Comparison of ENCODE assay signal across 13 cellular contexts in genomic region chr9:95078934-95079333, GRCh38.
A peak's percentile ranks its signal among the peaks of the same experiment; 100 is the strongest.
DNase-seq lines count a peak whose midpoint lies in the region; TF ChIP-seq lines count a peak whose summit lies in the region.
"Had no signal": no experiment of that assay in that cellular context is flagged by ENCODE, and none has a peak within 500 bp of the region (broad histone marks: within the 10 kb centered on the region; RNA-seq: fewer than 3 reads in every experiment).

No MANE protein-coding gene starts in this region.

- H3K4me1 Mint-ChIP-seq in mesothelial cell of epicardium = peaks cover 28% of the 10 kb centered on the region

- H3K4me1 ChIP-seq in NT2/D1 (ENCODE audit: insufficient read depth, insufficient read length) (peaks cover 20% of the 10 kb centered on the region), esophagus muscularis mucosa (peaks cover 93 to 100% (median 99%) of the 10 kb centered on the region in 4 donors), thyroid gland (peaks cover 41 to 54% of the 10 kb centered on the region in 2 donors)

- H3K36me3 ChIP-seq in NT2/D1 (ENCODE audit: insufficient read depth, insufficient read length, low read length) (peaks cover 48% of the 10 kb centered on the region), esophagus muscularis mucosa (peaks cover 22 to 53% (median 49%) of the 10 kb centered on the region in 4 donors), thyroid gland (peaks cover 28 to 34% of the 10 kb centered on the region in 2 donors)

- H3K27ac ChIP-seq in esophagus muscularis mucosa (replicated peaks in 1 of 4) (peak overlapping the region; percentile 86 to 95 (median 86)), thyroid gland (peak overlapping the region in 2 of 3 donors; percentile 39 to 59)

- H3K9me3 Mint-ChIP-seq in mesothelial cell of epicardium = no peaks in the 10 kb centered on the region
- H3K9me3 Mint-ChIP-seq: activated T-cell treated with anti-CD3 and anti-CD28 coated beads, Interleukin-2, amount 50 U/mL, for 72 hours; stimulated activated naive CD8-positive, alpha-beta T cell treated with anti-CD3 and anti-CD28 coated beads, Interleukin-15, Interleukin-2, amounts not matched to agents 100 ng/mL and 50 ng/mL, for 24 hours had no signal

- H3K27ac Mint-ChIP-seq in mesothelial cell of epicardium = peak overlapping the region; percentile 79
- H3K27ac Mint-ChIP-seq: activated T-cell treated with anti-CD3 and anti-CD28 coated beads, Interleukin-2, amount 50 U/mL, for 72 hours; stimulated activated naive CD8-positive, alpha-beta T cell treated with anti-CD3 and anti-CD28 coated beads, Interleukin-15, Interleukin-2, amounts not matched to agents 100 ng/mL and 50 ng/mL, for 24 hours had no signal

- no peaks in the 10 kb centered on the region for H3K9me3 ChIP-seq in NT2/D1 (ENCODE audit: insufficient read depth, low read length)
- H3K9me3 ChIP-seq in esophagus muscularis mucosa = no peaks in the 10 kb centered on the region
- no peaks in the 10 kb centered on the region for H3K9me3 ChIP-seq in thyroid gland

- no peaks in the 10 kb centered on the region for H3K27me3 Mint-ChIP-seq in mesothelial cell of epicardium (ENCODE audit: low read depth)
- H3K27me3 Mint-ChIP-seq: stimulated activated naive CD8-positive, alpha-beta T cell treated with anti-CD3 and anti-CD28 coated beads, Interleukin-15, Interleukin-2, amounts not matched to agents 100 ng/mL and 50 ng/mL, for 24 hours had no signal

- no peak for TF ChIP-seq POLR2A in esophagus muscularis mucosa (IDR thresholded peaks at IDR 0.05; ENCODE audit: low read depth)
- TF ChIP-seq POLR2A in thyroid gland (IDR thresholded peaks at IDR 0.05) = no peak

- WGBS in esophagus muscularis mucosa = 25% methylated on average over 3 of the region's 6 CpGs
- 22 to 38% methylated on average over 6 of the region's 6 CpGs for WGBS in thyroid gland, 2 donors

- H3K27me3 ChIP-seq in NT2/D1 (ENCODE audit: insufficient read depth, insufficient read length) (no peaks in the 10 kb centered on the region), esophagus muscularis mucosa (no peaks in the 10 kb centered on the region), thyroid gland (no peaks in the 10 kb centered on the region)

- intact Hi-C loops in esophagus muscularis mucosa (cut with DNase I) = no loop called here
- intact Hi-C loops in thyroid gland (cut with DNase I) = no loop called here

- peak in 1 of 3 experiments; percentile 16 for TF ChIP-seq CTCF in esophagus muscularis mucosa (IDR thresholded peaks at IDR 0.05)
- no peak for TF ChIP-seq CTCF in mesothelial cell of epicardium (IDR thresholded peaks at IDR 0.05; ENCODE audit: unreplicated experiment)
- peak in 5 of 6 experiments; percentile 26 to 54 (median 49) for TF ChIP-seq CTCF in thyroid gland (IDR thresholded peaks at IDR 0.05)

- H3K4me3 ChIP-seq in NT2/D1 (ENCODE audit: insufficient read length, low read depth) (no peak overlapping the region), esophagus muscularis mucosa (peak overlapping the region in 2 of 4 donors; percentile 3 to 7), thyroid gland (replicated peaks in 1 of 3) (no peak overlapping the region)

- no peak for TF ChIP-seq EP300 in esophagus muscularis mucosa (IDR thresholded peaks at IDR 0.05)

- no peak overlapping the region for H3K4me3 Mint-ChIP-seq in mesothelial cell of epicardium
- H3K4me3 Mint-ChIP-seq: activated T-cell treated with anti-CD3 and anti-CD28 coated beads, Interleukin-2, amount 50 U/mL, for 72 hours; stimulated activated naive CD8-positive, alpha-beta T cell treated with anti-CD3 and anti-CD28 coated beads, Interleukin-15, Interleukin-2, amounts not matched to agents 100 ng/mL and 50 ng/mL, for 24 hours had no signal

- DNase-seq in NT2/D1 (ENCODE audit: low read depth, low spot score) (peak; percentile 51), esophagus muscularis mucosa (ENCODE audit: extremely low spot score) (no peak), mesothelial cell of epicardium (ENCODE audit: low spot score in 2 of 2, unreplicated experiment in 2 of 2) (peak in 1 of 2 experiments; percentile 13), thyroid gland (peak; percentile 79 to 82), NCI-H146 treated with DMSO at 0.1 percent for 48 hours (lab: John Stamatoyannopoulos, UW; ENCODE audit: unreplicated experiment) (no peak), HuH-7 (ENCODE audit: low spot score) (no peak), NCI-H446 (lab: John Stamatoyannopoulos, UW) (no peak)
- DNase-seq in activated effector memory CD4-positive, alpha-beta T cell treated with Interleukin-2 at 50 U/mL for 16 hours = no peak
- DNase-seq: activated T-cell treated with anti-CD3 and anti-CD28 coated beads, Interleukin-2, amount 50 U/mL, for 72 hours; DMS 273 treated with DMSO at 0.1 percent for 48 hours; mesenchymal stem cell; NCI-H1105 treated with DMSO at 0.1 percent for 48 hours had no signal

- H3K9ac ChIP-seq in NT2/D1 (ENCODE audit: insufficient read length, low read depth) = no peak overlapping the region

- H3K36me3 Mint-ChIP-seq in mesothelial cell of epicardium = peaks cover 19% of the 10 kb centered on the region

Comparison
In these comparisons a context has a peak if more than half of its experiments do, and no peak if none do; other contexts are left out.
1. DNase-seq: peak in NT2/D1 (single experiment) and thyroid gland (2 of 2); none in esophagus muscularis mucosa (single experiment), NCI-H146 treated with DMSO at 0.1 percent for 48 hours (single experiment), HuH-7 (single experiment), activated effector memory CD4-positive, alpha-beta T cell treated with Interleukin-2 at 50 U/mL for 16 hours (single experiment) and NCI-H446 (0 of 2).